ENCODE assay signal across 17 cellular contexts in genomic region chr12:114690267-114691135, GRCh38. TPM values are rescaled to one million over a fixed set of nuclear protein-coding genes. Genes with fewer than 3 reads are reported as not detected.
"Had no signal": no experiment of that assay in that cellular context is flagged by ENCODE, and none has a peak within 500 bp of the region (broad histone marks: within the 10 kb centered on the region; RNA-seq: fewer than 3 reads in every experiment).

No MANE protein-coding gene starts in this region.

- H3K4me1 ChIP-seq: right lobe of liver had no signal

- H3K4me3 Mint-ChIP-seq: activated CD4-positive, alpha-beta memory T cell treated with anti-CD3 and anti-CD28 coated beads, Interleukin-2, amount 10 ng/mL, durations not matched to agents 7 days and 5 days; activated naive CD8-positive, alpha-beta T cell; immature natural killer cell; stimulated activated memory B cell treated with anti-CD40 and anti-IgM and Interleukin-4, amounts not matched to agents 10 μg/mL and 1 μg/mL and 100 μg/mL, for 72 hours had no signal

- ATAC-seq: left colon; mucosa of descending colon; naive thymus-derived CD8-positive, alpha-beta T cell; stimulated activated memory B cell treated with anti-CD40 and anti-IgM and Interleukin-4, amounts not matched to agents 10 μg/mL and 1 μg/mL and 100 μg/mL, for 72 hours had no signal

- H3K4me3 ChIP-seq: lung, mucosa of descending colon, psoas muscle, spleen, transverse colon had no signal

- H3K4me1 Mint-ChIP-seq: activated CD4-positive, alpha-beta memory T cell treated with anti-CD3 and anti-CD28 coated beads, Interleukin-2, amount 10 ng/mL, durations not matched to agents 7 days and 5 days had no signal

- H3K36me3 Mint-ChIP-seq: activated naive CD8-positive, alpha-beta T cell; immature natural killer cell; stimulated activated memory B cell treated with anti-CD40 and anti-IgM and Interleukin-4, amounts not matched to agents 10 μg/mL and 1 μg/mL and 100 μg/mL, for 72 hours had no signal

- DNase-seq: activated CD4-positive, alpha-beta memory T cell treated with anti-CD3 and anti-CD28 coated beads, Interleukin-2, amount 10 ng/mL, durations not matched to agents 7 days and 5 days; activated gamma-delta T cell; activated T-cell treated with anti-CD3 and anti-CD28 coated beads, Interleukin-2, amount 50 U/mL, for 48 hours; brain microvascular endothelial cell; dermis blood vessel endothelial cell; immature natural killer cell; left colon; mucosa of descending colon; naive thymus-derived CD8-positive, alpha-beta T cell; psoas muscle; right lobe of liver; spleen; stimulated activated CD4-positive, alpha-beta T cell treated with anti-CD3 and anti-CD28 coated beads, Interleukin-1b, Interleukin-23, amount 100 ng/mL, for 48 hours; transverse colon had no signal

- H3K27me3 ChIP-seq: right lobe of liver had no signal

- H3K27ac Mint-ChIP-seq: activated CD4-positive, alpha-beta memory T cell treated with anti-CD3 and anti-CD28 coated beads, Interleukin-2, amount 10 ng/mL, durations not matched to agents 7 days and 5 days; activated naive CD8-positive, alpha-beta T cell; immature natural killer cell; naive thymus-derived CD8-positive, alpha-beta T cell; stimulated activated memory B cell treated with anti-CD40 and anti-IgM and Interleukin-4, amounts not matched to agents 10 μg/mL and 1 μg/mL and 100 μg/mL, for 72 hours had no signal

- H3K9me3 Mint-ChIP-seq: activated CD4-positive, alpha-beta memory T cell treated with anti-CD3 and anti-CD28 coated beads, Interleukin-2, amount 10 ng/mL, durations not matched to agents 7 days and 5 days; stimulated activated memory B cell treated with anti-CD40 and anti-IgM and Interleukin-4, amounts not matched to agents 10 μg/mL and 1 μg/mL and 100 μg/mL, for 72 hours had no signal

- H3K27ac ChIP-seq: brain microvascular endothelial cell, psoas muscle, spleen, transverse colon had no signal

- H3K36me3 ChIP-seq: brain microvascular endothelial cell, right lobe of liver, spleen, transverse colon had no signal

- H3K9me3 ChIP-seq: mucosa of descending colon, psoas muscle, right lobe of liver, spleen, transverse colon had no signal

RNA-seq across cellular contexts. Expression of gene TBX3, which starts 6.5 kb away (rescaled TPM):
- total RNA-seq: activated CD4-positive, alpha-beta memory T cell treated with anti-CD3 and anti-CD28 coated beads, Interleukin-2, amount 10 ng/mL, durations not matched to agents 7 days and 5 days; naive thymus-derived CD8-positive, alpha-beta T cell had no signal
- polyA plus RNA-seq: immature natural killer cell; naive thymus-derived CD8-positive, alpha-beta T cell had no signal
